In the genomic region with DNA sequence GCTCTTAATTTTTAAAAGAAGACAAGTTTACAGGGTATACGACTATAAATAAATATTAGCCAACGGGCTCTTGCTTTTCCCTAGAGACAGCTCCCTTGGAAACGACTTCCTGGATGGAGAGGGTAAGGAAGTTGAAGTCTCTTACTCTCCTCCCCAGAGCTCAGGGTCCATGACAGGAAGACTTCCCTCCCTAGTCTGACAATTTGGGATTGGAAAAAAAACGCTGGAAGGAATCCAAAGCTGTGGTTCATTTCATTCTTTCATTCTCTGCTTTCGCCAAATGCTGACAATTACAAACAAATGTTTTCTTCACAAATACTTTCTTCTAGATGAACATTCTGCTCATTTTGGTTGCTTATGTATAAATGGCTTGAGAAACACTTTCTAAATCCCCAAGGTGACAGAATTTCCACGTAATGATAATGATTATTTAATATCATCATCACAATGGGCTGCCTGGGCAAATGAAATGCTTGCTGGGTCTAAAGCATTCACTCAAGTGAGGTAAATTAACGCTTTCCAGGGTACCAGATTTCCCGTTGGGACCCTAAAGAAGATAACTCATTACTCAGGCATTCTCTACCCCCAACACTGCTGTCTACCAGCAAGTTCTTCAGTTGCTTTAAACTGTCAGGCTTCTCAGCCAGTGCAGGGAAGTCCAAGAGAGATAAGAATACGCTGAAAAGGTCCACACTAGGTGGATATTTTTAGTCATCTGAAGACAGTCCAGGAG, we compare ENCODE assay signal across 16 cellular contexts.
A peak's percentile ranks its signal among the peaks of the same experiment; 100 is the strongest.
DNase-seq lines count a peak whose midpoint lies in the region; ATAC-seq and TF ChIP-seq lines count a peak whose summit lies in the region.
"Had no signal": no experiment of that assay in that cellular context is flagged by ENCODE, and none has a peak within 500 bp of the region (broad histone marks: within the 10 kb centered on the region; RNA-seq: fewer than 3 reads in every experiment).

No MANE protein-coding gene starts in this region.

- no peaks in the 10 kb centered on the region for H3K36me3 Mint-ChIP-seq in nephron (ENCODE audit: low read depth)
- H3K36me3 Mint-ChIP-seq: brain had no signal

- H3K27ac ChIP-seq in right atrium auricular region (peak overlapping the region in 1 of 2 donors; percentile 25), aorta (ENCODE audit: low read depth in 1 of 2, low read length in 2 of 2) (no peak overlapping the region)
- H3K27ac ChIP-seq: A549 had no signal

- H3K27ac Mint-ChIP-seq in nephron: peak overlapping the region; percentile 89 to 96 (median 93)
- H3K27ac Mint-ChIP-seq: activated CD4-positive, alpha-beta T cell treated with anti-CD3 and anti-CD28 coated beads, Interleukin-2, amount 10 ng/mL, durations not matched to agents 24 days and 14 days; activated naive CD4-positive, alpha-beta T cell treated with anti-CD3 and anti-CD28 coated beads for 36 hours; progenitor cell of endocrine pancreas; stimulated activated naive CD8-positive, alpha-beta T cell treated with anti-CD3 and anti-CD28 coated beads, Interleukin-15, amount 100 ng/mL, for 72 hours had no signal

- TF ChIP-seq CTCF in right atrium auricular region (IDR thresholded peaks at IDR 0.05) (no peak), fibroblast of mammary gland (conservative IDR thresholded peaks at IDR 0.05; ENCODE audit: control insufficient read depth, insufficient read depth, low read depth, low read length) (no peak), nephron (IDR thresholded peaks at IDR 0.05; ENCODE audit: unreplicated experiment in 3 of 3) (no peak)

- H3K4me3 ChIP-seq in right atrium auricular region: no peak overlapping the region
- no peak overlapping the region for H3K4me3 ChIP-seq in fibroblast of mammary gland (ENCODE audit: control insufficient read depth, low read depth, low read length)
- H3K4me3 ChIP-seq in aorta (ENCODE audit: low read length in 2 of 2): no peak overlapping the region
- H3K4me3 ChIP-seq: A549 had no signal

- H3K27me3 Mint-ChIP-seq in nephron (ENCODE audit: low read depth): peaks cover 3% of the 10 kb centered on the region
- H3K27me3 Mint-ChIP-seq: activated CD4-positive, alpha-beta T cell treated with anti-CD3 and anti-CD28 coated beads, Interleukin-2, amount 10 ng/mL, durations not matched to agents 24 days and 14 days; stimulated activated naive CD8-positive, alpha-beta T cell treated with anti-CD3 and anti-CD28 coated beads, Interleukin-15, amount 100 ng/mL, for 72 hours had no signal

- WGBS in aorta, 2 donors: 46 to 48% methylated on average over 9 of the region's 9 CpGs

- H3K36me3 ChIP-seq in right atrium auricular region: no peaks in the 10 kb centered on the region
- H3K36me3 ChIP-seq in aorta (ENCODE audit: control insufficient read depth in 1 of 2, insufficient read depth in 2 of 2, low read length in 1 of 2): no peaks in the 10 kb centered on the region

- DNase-seq in Right ventricle myocardium superior (no peak), right atrium auricular region (ENCODE audit: low spot score) (no peak), fibroblast of mammary gland (ENCODE audit: low read depth) (peak; percentile 64), aorta (no peak), NCI-H2029 treated with DMSO at 0.1 percent for 48 hours (lab: John Stamatoyannopoulos, UW) (no peak)
- no peak for DNase-seq in stimulated activated CD4-positive, alpha-beta T cell treated with anti-CD3 and anti-CD28 coated beads, Interleukin-15, amount 100 ng/mL, for 24 hours
- no peak for DNase-seq in central memory CD4-positive, alpha-beta T cell
- DNase-seq: activated CD4-positive, alpha-beta T cell treated with anti-CD3 and anti-CD28 coated beads, Interleukin-2, amount 10 ng/mL, durations not matched to agents 24 days and 14 days; activated naive CD4-positive, alpha-beta T cell treated with anti-CD3 and anti-CD28 coated beads for 36 hours; NCI-H1694 treated with DMSO at 0.1 percent for 48 hours; stimulated activated naive CD8-positive, alpha-beta T cell treated with anti-CD3 and anti-CD28 coated beads, Interleukin-15, amount 100 ng/mL, for 72 hours had no signal

- H3K4me1 ChIP-seq in right atrium auricular region (peaks cover 0 to 37% of the 10 kb centered on the region in 2 donors), aorta (ENCODE audit: control insufficient read depth in 1 of 2, insufficient read depth in 2 of 2, low read length in 2 of 2) (no peaks in the 10 kb centered on the region)
- H3K4me1 ChIP-seq: A549 had no signal

- H3K4me1 Mint-ChIP-seq in nephron: peaks cover 46% of the 10 kb centered on the region
- H3K4me1 Mint-ChIP-seq: activated CD4-positive, alpha-beta T cell treated with anti-CD3 and anti-CD28 coated beads, Interleukin-2, amount 10 ng/mL, durations not matched to agents 24 days and 14 days; stimulated activated naive CD8-positive, alpha-beta T cell treated with anti-CD3 and anti-CD28 coated beads, Interleukin-15, amount 100 ng/mL, for 72 hours had no signal

- intact Hi-C loops in Right ventricle myocardium superior (cut with DNase I): no loop called here
- intact Hi-C loops in aorta (cut with DNase I): no loop called here

- no peaks in the 10 kb centered on the region for H3K9me3 Mint-ChIP-seq in nephron
- H3K9me3 Mint-ChIP-seq: activated CD4-positive, alpha-beta T cell treated with anti-CD3 and anti-CD28 coated beads, Interleukin-2, amount 10 ng/mL, durations not matched to agents 24 days and 14 days; activated naive CD4-positive, alpha-beta T cell treated with anti-CD3 and anti-CD28 coated beads for 36 hours; stimulated activated naive CD8-positive, alpha-beta T cell treated with anti-CD3 and anti-CD28 coated beads, Interleukin-15, amount 100 ng/mL, for 72 hours had no signal

- H3K27me3 ChIP-seq in right atrium auricular region: no peaks in the 10 kb centered on the region
- H3K27me3 ChIP-seq in aorta (ENCODE audit: control insufficient read depth in 1 of 2, insufficient read depth in 2 of 2, low read length in 1 of 2): no peaks in the 10 kb centered on the region

- H3K9me3 ChIP-seq in right atrium auricular region (no peaks in the 10 kb centered on the region), aorta (ENCODE audit: control insufficient read depth, low read length) (no peaks in the 10 kb centered on the region)
- H3K9me3 ChIP-seq: A549 had no signal

- H3K4me3 Mint-ChIP-seq in nephron: no peak overlapping the region
- H3K4me3 Mint-ChIP-seq: activated CD4-positive, alpha-beta T cell treated with anti-CD3 and anti-CD28 coated beads, Interleukin-2, amount 10 ng/mL, durations not matched to agents 24 days and 14 days; activated naive CD4-positive, alpha-beta T cell treated with anti-CD3 and anti-CD28 coated beads for 36 hours; brain; stimulated activated naive CD8-positive, alpha-beta T cell treated with anti-CD3 and anti-CD28 coated beads, Interleukin-15, amount 100 ng/mL, for 72 hours had no signal

- ATAC-seq in Right ventricle myocardium superior (ENCODE audit: poor library complexity): peak; percentile 77
- peak; percentile 92 for ATAC-seq in aorta (ENCODE audit: low FRiP score)
- ATAC-seq: A549; left lobe of liver; stimulated activated naive CD8-positive, alpha-beta T cell treated with anti-CD3 and anti-CD28 coated beads, Interleukin-15, amount 100 ng/mL, for 72 hours had no signal
